In genomic region chr20:9503530-9504251, GRCh38 we compare ENCODE assay signal across 12 cellular contexts. TPM values are rescaled to one million over a fixed set of nuclear protein-coding genes. Genes with fewer than 3 reads are reported as not detected.
A peak's percentile ranks its signal among the peaks of the same experiment; 100 is the strongest.
DNase-seq lines count a peak whose midpoint lies in the region; ATAC-seq, FAIRE-seq and TF ChIP-seq lines count a peak whose summit lies in the region.
"Had no signal": no experiment of that assay in that cellular context is flagged by ENCODE, and none has a peak within 500 bp of the region (broad histone marks: within the 10 kb centered on the region; RNA-seq: fewer than 3 reads in every experiment).

No MANE protein-coding gene starts in this region.

- DNase-seq in A673 (ENCODE audit: low spot score) (peak; percentile 17), H54 (ENCODE audit: insufficient read length, low spot score) (peak; percentile 30), OCI-LY7 (ENCODE audit: low spot score) (no peak), fibroblast of peridontal ligament (ENCODE audit: extremely low read depth) (peak; percentile 85), KG1 (lab: John Stamatoyannopoulos, UW) (no peak), right lobe of liver (no peak), epidermal melanocyte (ENCODE audit: insufficient read length, low spot score) (no peak)
- DNase-seq: caudate nucleus; CD4-positive, alpha-beta T cell; SHP77 treated with DMSO at 0.1 percent for 48 hours had no signal

- peak; percentile 60 for TF ChIP-seq CTCF in A673 (conservative IDR thresholded peaks at IDR 0.05; ENCODE audit: low read depth, low read length)
- peak; percentile 40; the same call in 1 of the 2 replicates for TF ChIP-seq CTCF in OCI-LY7 (conservative IDR thresholded peaks at IDR 0.05; ENCODE audit: low read length)
- TF ChIP-seq CTCF in right lobe of liver (IDR thresholded peaks at IDR 0.05) = no peak

- POLR2A ChIA-PET in A673 (lab: Charles Lee; ENCODE audit: low non-redundant PET) (no interaction called here), OCI-LY7 (lab: Charles Lee) (no interaction called here)

- no peaks in the 10 kb centered on the region for H3K79me2 ChIP-seq in OCI-LY7 (ENCODE audit: insufficient read depth, low read depth, low read length)

- H4K20me1 ChIP-seq in OCI-LY7 (ENCODE audit: insufficient read depth, low read length) = no peaks in the 10 kb centered on the region

- H2AFZ ChIP-seq in OCI-LY7 (ENCODE audit: low read length) = no peak overlapping the region

- no peak overlapping the region for H3K4me3 ChIP-seq in A673 (ENCODE audit: low read depth, low read length, poor library complexity, severe bottlenecking)
- no peak overlapping the region for H3K4me3 ChIP-seq in OCI-LY7 (ENCODE audit: low read depth, low read length, poor library complexity, severe bottlenecking)
- H3K4me3 ChIP-seq in right lobe of liver = no peak overlapping the region

- H3K36me3 ChIP-seq in A673 (ENCODE audit: insufficient read depth, low read length, poor library complexity, severe bottlenecking) (no peaks in the 10 kb centered on the region), OCI-LY7 (ENCODE audit: insufficient read depth, low read length) (no peaks in the 10 kb centered on the region), right lobe of liver (no peaks in the 10 kb centered on the region)

- TF ChIP-seq POLR2A in H54 (IDR thresholded peaks at IDR 0.05; ENCODE audit: low read depth, low read length) (no peak), right lobe of liver (IDR thresholded peaks at IDR 0.05) (no peak)

- no TSS peak for BruUV-seq in A673 (replicated peaks; lab: Mats Ljungman, UMichigan)
- no TSS peak for BruUV-seq in OCI-LY7 (replicated peaks; lab: Mats Ljungman, UMichigan)

- intact Hi-C loops in A673 (cut with micrococcal nuclease; ENCODE audit: unreplicated experiment) (no loop called here), OCI-LY7 (cut with micrococcal nuclease; ENCODE audit: unreplicated experiment) (no loop called here), right lobe of liver (cut with DNase I) (no loop called here)

- ATAC-seq in right lobe of liver (no peak), GM21825 (IDR thresholded peaks at IDR 0.05; ENCODE audit: unreplicated experiment) (no peak)

- no peaks in the 10 kb centered on the region for H3K4me1 ChIP-seq in A673 (ENCODE audit: insufficient read depth, low read length, poor library complexity, severe bottlenecking)
- H3K4me1 ChIP-seq in OCI-LY7 (ENCODE audit: insufficient read depth, low read length, poor library complexity, severe bottlenecking) = no peaks in the 10 kb centered on the region
- no peaks in the 10 kb centered on the region for H3K4me1 ChIP-seq in right lobe of liver

- no peak for FAIRE-seq in H54 (lab: Jason Lieb, UNC)

- H3K27me3 ChIP-seq in A673 (replicated peaks; ENCODE audit: insufficient read depth, low read depth, low read length, poor library complexity) (peaks cover 14% of the 10 kb centered on the region), right lobe of liver (peaks cover 0 to 19% of the 10 kb centered on the region in 2 donors)

- no peaks in the 10 kb centered on the region for H3K9me3 ChIP-seq in A673 (ENCODE audit: low read depth, low read length, poor library complexity, severe bottlenecking)
- no peaks in the 10 kb centered on the region for H3K9me3 ChIP-seq in OCI-LY7 (ENCODE audit: low read length)
- no peaks in the 10 kb centered on the region for H3K9me3 ChIP-seq in right lobe of liver

- no peak overlapping the region for H3K4me2 ChIP-seq in OCI-LY7 (ENCODE audit: low read length)
- H3K4me2 ChIP-seq: KMS-11 had no signal

- H3K27ac ChIP-seq in A673 (ENCODE audit: low read depth, low read length, poor library complexity, severe bottlenecking) (no peak overlapping the region), OCI-LY7 (ENCODE audit: low read depth, low read length, poor library complexity, severe bottlenecking) (no peak overlapping the region), right lobe of liver (no peak overlapping the region)
- H3K27ac ChIP-seq: KMS-11 had no signal

- 23% methylated on average over 9 of the region's 9 CpGs for WGBS in right lobe of liver (ENCODE audit: insufficient coverage, low coverage, low lambda C conversion rate, missing lambda C conversion rate)

- CTCF ChIA-PET in A673 (lab: Charles Lee) = interaction anchor here (0.7 kb wide), 1 partner anchor 106 kb away, joined by 11 read pairs; no protein-coding TSS in a partner anchor
- CTCF ChIA-PET in OCI-LY7 (lab: Charles Lee; ENCODE audit: unreplicated experiment) = interaction anchor here (0.6 kb wide), 1 partner anchor 575 kb away, joined by 3 read pairs; no protein-coding TSS in a partner anchor

- no peaks in the 10 kb centered on the region for H3K9me2 ChIP-seq in OCI-LY7 (ENCODE audit: insufficient read depth, low read length)

RNA-seq across cellular contexts. Expression of gene LAMP5, which starts 10.7 kb away (rescaled TPM):
- total RNA-seq in A673 (2021) = not detected in 2 replicates
- not detected in 2 replicates for total RNA-seq in OCI-LY7 (2014; rRNA removed; shearing (Covaris generic))
- not detected in 2 replicates for total RNA-seq in OCI-LY7 (2022)
- total RNA-seq in right lobe of liver = under 1 TPM in 1 of 6 experiments, not detected in 5; 0.10 TPM

Comparison
In these comparisons a context has a peak if more than half of its experiments do, and no peak if none do; other contexts are left out.
1. DNase-seq: peak in A673 (single experiment), H54 (single experiment) and fibroblast of peridontal ligament (single experiment); none in OCI-LY7 (single experiment), KG1 (single experiment), right lobe of liver (0 of 3) and epidermal melanocyte (single experiment).
2. CTCF ChIP-seq: peak in A673 (single experiment) and OCI-LY7 (single experiment); none in right lobe of liver (0 of 4).